Comparison of ENCODE assay signal across 17 cellular contexts in genomic region chr22:40240671-40241070, GRCh38.
DNase-seq lines count a peak whose midpoint lies in the region; ATAC-seq and TF ChIP-seq lines count a peak whose summit lies in the region.
"Had no signal": no experiment of that assay in that cellular context is flagged by ENCODE, and none has a peak within 500 bp of the region (broad histone marks: within the 10 kb centered on the region; RNA-seq: fewer than 3 reads in every experiment).

No MANE protein-coding gene starts in this region.

- POLR2A ChIA-PET in T-cell (lab: Charles Lee) = no interaction called here

- peaks cover 85% of the 10 kb centered on the region for H3K4me1 Mint-ChIP-seq in activated naive CD4-positive, alpha-beta T cell treated with anti-CD3 and anti-CD28 coated beads for 36 hours (ENCODE audit: low read depth)
- H3K4me1 Mint-ChIP-seq in T-cell (peaks cover 89 to 96% (median 93%) of the 10 kb centered on the region in 3 donors), HFFc6 (ENCODE audit: low read depth) (peaks cover 46% of the 10 kb centered on the region)
- peaks cover 79% of the 10 kb centered on the region for H3K4me1 Mint-ChIP-seq in stimulated activated effector memory CD8-positive, alpha-beta T cell treated with anti-CD3 and anti-CD28 coated beads, Interleukin-12 subunit alpha, Interleukin-12 subunit beta, amount 100 ng/mL, for 72 hours

- no peaks in the 10 kb centered on the region for H3K27me3 ChIP-seq in effector memory CD4-positive, alpha-beta T cell (replicated peaks; ENCODE audit: control insufficient read depth, insufficient read depth, low read length, poor library complexity, severe bottlenecking)
- H3K27me3 ChIP-seq: right atrium auricular region had no signal

- no peak overlapping the region for H3K4me3 Mint-ChIP-seq in activated naive CD4-positive, alpha-beta T cell treated with anti-CD3 and anti-CD28 coated beads for 36 hours
- H3K4me3 Mint-ChIP-seq in T-cell (peak overlapping the region; percentile 47 to 56 (median 53)), HFFc6 (no peak overlapping the region)
- H3K4me3 Mint-ChIP-seq in stimulated activated effector memory CD8-positive, alpha-beta T cell treated with anti-CD3 and anti-CD28 coated beads, Interleukin-12 subunit alpha, Interleukin-12 subunit beta, amount 100 ng/mL, for 72 hours = peak overlapping the region; percentile 12
- H3K4me3 Mint-ChIP-seq: dendritic cell treated with granulocyte-macrophage colony-stimulating factor and Interleukin-4, amounts not matched to agents 40 ng/mL and 50 ng/mL, for 4 days had no signal

- no peak overlapping the region for H3K27ac Mint-ChIP-seq in activated naive CD4-positive, alpha-beta T cell treated with anti-CD3 and anti-CD28 coated beads for 36 hours
- H3K27ac Mint-ChIP-seq in T-cell (peak overlapping the region; percentile 90 to 92), HFFc6 (no peak overlapping the region)
- peak overlapping the region; percentile 39 for H3K27ac Mint-ChIP-seq in stimulated activated effector memory CD8-positive, alpha-beta T cell treated with anti-CD3 and anti-CD28 coated beads, Interleukin-12 subunit alpha, Interleukin-12 subunit beta, amount 100 ng/mL, for 72 hours
- H3K27ac Mint-ChIP-seq: dendritic cell treated with granulocyte-macrophage colony-stimulating factor and Interleukin-4, amounts not matched to agents 40 ng/mL and 50 ng/mL, for 4 days had no signal

- peaks cover 61% of the 10 kb centered on the region for H3K4me1 ChIP-seq in effector memory CD4-positive, alpha-beta T cell (ENCODE audit: control insufficient read depth, insufficient read depth, low read length, poor library complexity, severe bottlenecking)

- intact Hi-C loops in activated naive CD4-positive, alpha-beta T cell treated with anti-CD3 and anti-CD28 coated beads for 36 hours (cut with micrococcal nuclease) = loop anchor here (1.0 to 5.0 kb wide), 4 partner anchors 16 to 64 kb away; partner anchors contain the start of gene TNRC6B

- no peaks in the 10 kb centered on the region for H3K36me3 ChIP-seq in effector memory CD4-positive, alpha-beta T cell (ENCODE audit: control insufficient read depth, insufficient read depth, low read length)
- H3K36me3 ChIP-seq: right atrium auricular region had no signal

- peak overlapping the region; percentile 65 for H3K27ac ChIP-seq in effector memory CD4-positive, alpha-beta T cell (ENCODE audit: insufficient read depth, low read length, poor library complexity, severe bottlenecking)
- H3K27ac ChIP-seq: HL-60, right atrium auricular region, SK-N-MC had no signal

- H3K9me3 Mint-ChIP-seq in activated naive CD4-positive, alpha-beta T cell treated with anti-CD3 and anti-CD28 coated beads for 36 hours = no peaks in the 10 kb centered on the region
- H3K9me3 Mint-ChIP-seq in T-cell (no peaks in the 10 kb centered on the region), HFFc6 (no peaks in the 10 kb centered on the region)
- H3K9me3 Mint-ChIP-seq in stimulated activated effector memory CD8-positive, alpha-beta T cell treated with anti-CD3 and anti-CD28 coated beads, Interleukin-12 subunit alpha, Interleukin-12 subunit beta, amount 100 ng/mL, for 72 hours = no peaks in the 10 kb centered on the region
- H3K9me3 Mint-ChIP-seq: dendritic cell treated with granulocyte-macrophage colony-stimulating factor and Interleukin-4, amounts not matched to agents 40 ng/mL and 50 ng/mL, for 4 days had no signal

- DNase-seq in activated naive CD4-positive, alpha-beta T cell treated with Interleukin-2 at 50 U/mL for 16 hours = peak; percentile 39
- DNase-seq in activated naive CD4-positive, alpha-beta T cell treated with anti-CD3 and anti-CD28 coated beads for 36 hours = no peak
- peak in 4 of 34 experiments; percentile 11 to 49 (median 20) for DNase-seq in T-cell
- DNase-seq in effector memory CD4-positive, alpha-beta T cell = peak in 2 of 3 donors; percentile 37 to 62
- DNase-seq in stimulated activated effector memory CD8-positive, alpha-beta T cell treated with anti-CD3 and anti-CD28 coated beads, Interleukin-12 subunit alpha, Interleukin-12 subunit beta, amount 100 ng/mL, for 72 hours (ENCODE audit: low spot score in 2 of 2) = no peak
- DNase-seq in HFFc6 = no peak
- DNase-seq: activated CD4-positive, CD25-positive, alpha-beta regulatory T cell treated with anti-CD3 and anti-CD28 coated beads, Interleukin-2, amount 50 U/mL, for 72 hours; anterior cingulate cortex; MM.1S; stimulated activated CD4-positive, alpha-beta T cell treated with anti-CD3 and anti-CD28 coated beads, Interleukin-4, amount 100 ng/mL, for 1 hour; stimulated activated naive CD4-positive, alpha-beta T cell treated with Interleukin-2 at 50 U/mL for 16 hours had no signal

- peak overlapping the region; percentile 2 for H3K4me3 ChIP-seq in effector memory CD4-positive, alpha-beta T cell (ENCODE audit: insufficient read depth, low read depth, low read length, poor library complexity, severe bottlenecking)
- H3K4me3 ChIP-seq: right atrium auricular region, SK-N-MC had no signal

- no peak for TF ChIP-seq CTCF in HFFc6 (IDR thresholded peaks at IDR 0.05)

- ATAC-seq in T-cell (replicated peaks in 1 of 4) (peak; percentile 23 to 66 (median 54)), GM21528 (IDR thresholded peaks at IDR 0.05; ENCODE audit: low FRiP score, unreplicated experiment) (no peak), HG02852 (IDR thresholded peaks at IDR 0.05; ENCODE audit: unreplicated experiment) (no peak)
- peak; percentile 36 for ATAC-seq in stimulated activated effector memory CD8-positive, alpha-beta T cell treated with anti-CD3 and anti-CD28 coated beads, Interleukin-12 subunit alpha, Interleukin-12 subunit beta, amount 100 ng/mL, for 72 hours

- CTCF ChIA-PET in activated naive CD4-positive, alpha-beta T cell treated with anti-CD3 and anti-CD28 coated beads for 36 hours (lab: Charles Lee) = interaction anchor here (1.2 kb wide), 1 partner anchor 15 kb away, joined by 5 read pairs; no protein-coding TSS in a partner anchor
- CTCF ChIA-PET in T-cell (lab: Charles Lee) = interaction anchor here in 1 of 2 donors (0.7 kb wide), 1 partner anchor 107 kb away, joined by 3 read pairs; no protein-coding TSS in a partner anchor

- no peaks in the 10 kb centered on the region for H3K27me3 Mint-ChIP-seq in activated naive CD4-positive, alpha-beta T cell treated with anti-CD3 and anti-CD28 coated beads for 36 hours (ENCODE audit: low read depth)
- H3K27me3 Mint-ChIP-seq in T-cell (no peaks in the 10 kb centered on the region), HFFc6 (ENCODE audit: insufficient read depth) (no peaks in the 10 kb centered on the region; the same call in 1 of the 2 replicates)
- H3K27me3 Mint-ChIP-seq: dendritic cell treated with granulocyte-macrophage colony-stimulating factor and Interleukin-4, amounts not matched to agents 40 ng/mL and 50 ng/mL, for 4 days had no signal

- H3K9me3 ChIP-seq in effector memory CD4-positive, alpha-beta T cell (ENCODE audit: control insufficient read depth, low read length) = no peaks in the 10 kb centered on the region
- H3K9me3 ChIP-seq: right atrium auricular region had no signal

- H3K36me3 Mint-ChIP-seq in activated naive CD4-positive, alpha-beta T cell treated with anti-CD3 and anti-CD28 coated beads for 36 hours (ENCODE audit: low read depth) = peaks cover 3% of the 10 kb centered on the region
- H3K36me3 Mint-ChIP-seq in T-cell (peaks cover 10% of the 10 kb centered on the region), HFFc6 (ENCODE audit: low read depth) (peaks cover 21% of the 10 kb centered on the region; the same call in 1 of the 2 replicates)
- peaks cover 11% of the 10 kb centered on the region for H3K36me3 Mint-ChIP-seq in stimulated activated effector memory CD8-positive, alpha-beta T cell treated with anti-CD3 and anti-CD28 coated beads, Interleukin-12 subunit alpha, Interleukin-12 subunit beta, amount 100 ng/mL, for 72 hours

Comparison
In these comparisons a context has a peak if more than half of its experiments do, and no peak if none do; other contexts are left out.
1. DNase-seq: peak in activated naive CD4-positive, alpha-beta T cell treated with Interleukin-2 at 50 U/mL for 16 hours (single experiment) and effector memory CD4-positive, alpha-beta T cell (2 of 3); none in activated naive CD4-positive, alpha-beta T cell treated with anti-CD3 and anti-CD28 coated beads for 36 hours (single experiment), stimulated activated effector memory CD8-positive, alpha-beta T cell treated with anti-CD3 and anti-CD28 coated beads, Interleukin-12 subunit alpha, Interleukin-12 subunit beta, amount 100 ng/mL, for 72 hours (0 of 2) and HFFc6 (single experiment).
2. H3K27ac Mint-ChIP-seq: peak in T-cell (2 of 2) and stimulated activated effector memory CD8-positive, alpha-beta T cell treated with anti-CD3 and anti-CD28 coated beads, Interleukin-12 subunit alpha, Interleukin-12 subunit beta, amount 100 ng/mL, for 72 hours (single experiment); none in activated naive CD4-positive, alpha-beta T cell treated with anti-CD3 and anti-CD28 coated beads for 36 hours (single experiment) and HFFc6 (single experiment).
3. H3K4me3 Mint-ChIP-seq: peak in T-cell (3 of 3) and stimulated activated effector memory CD8-positive, alpha-beta T cell treated with anti-CD3 and anti-CD28 coated beads, Interleukin-12 subunit alpha, Interleukin-12 subunit beta, amount 100 ng/mL, for 72 hours (single experiment); none in activated naive CD4-positive, alpha-beta T cell treated with anti-CD3 and anti-CD28 coated beads for 36 hours (single experiment) and HFFc6 (single experiment).
4. ATAC-seq: peak in T-cell (4 of 4) and stimulated activated effector memory CD8-positive, alpha-beta T cell treated with anti-CD3 and anti-CD28 coated beads, Interleukin-12 subunit alpha, Interleukin-12 subunit beta, amount 100 ng/mL, for 72 hours (single experiment); none in GM21528 (single experiment) and HG02852 (single experiment).